In the genomic region with DNA sequence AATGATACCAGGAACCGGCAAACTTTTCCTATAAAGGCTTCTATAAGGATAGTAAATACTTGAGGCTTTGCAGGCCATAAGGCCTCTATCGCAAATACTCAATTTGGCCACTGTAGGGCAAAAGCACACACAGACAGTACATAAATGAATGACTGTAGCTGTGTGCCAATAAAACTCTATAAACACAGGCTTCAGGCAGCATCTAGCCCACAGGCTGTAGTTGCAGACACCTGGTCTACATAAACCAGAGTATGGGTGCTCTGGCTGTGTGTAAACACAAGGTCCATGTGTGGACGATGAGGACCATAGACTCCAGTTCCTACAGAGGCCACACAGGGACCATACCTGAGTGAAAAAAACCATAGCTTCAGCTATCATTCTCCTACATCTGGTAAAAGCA, we compare ENCODE assay signal across 10 cellular contexts. TPM values are rescaled to one million over a fixed set of nuclear protein-coding genes. Genes with fewer than 3 reads are reported as not detected.
DNase-seq lines count a peak whose midpoint lies in the region; ATAC-seq and TF ChIP-seq lines count a peak whose summit lies in the region.
"Had no signal": no experiment of that assay in that cellular context is flagged by ENCODE, and none has a peak within 500 bp of the region (broad histone marks: within the 10 kb centered on the region; RNA-seq: fewer than 3 reads in every experiment).

No MANE protein-coding gene starts in this region.

- CTCF ChIA-PET in T-cell (lab: Charles Lee): interaction anchor here in 1 of 2 donors (0.5 kb wide), 1 partner anchor 76 kb away, joined by 3 read pairs; no protein-coding TSS in a partner anchor

- no peak for TF ChIP-seq POLR2A in spleen (IDR thresholded peaks at IDR 0.05)

- H3K27ac Mint-ChIP-seq in T-cell: peak overlapping the region; percentile 28 to 49

- DNase-seq in DMS 273 (lab: John Stamatoyannopoulos, UW; ENCODE audit: unreplicated experiment): peak; percentile 17
- DNase-seq in DMS 273 treated with DMSO at 0.1 percent for 48 hours (lab: John Stamatoyannopoulos, UW): no peak
- DNase-seq in T-cell: no peak
- no peak for DNase-seq in spleen
- DNase-seq in activated CD8-positive, alpha-beta memory T cell treated with anti-CD3 and anti-CD28 coated beads, Interleukin-2, amount 50 U/mL, for 4 hours: no peak
- DNase-seq in brain microvascular endothelial cell: no peak
- DNase-seq: hippocampal formation had no signal

- no peak overlapping the region for H3K27ac ChIP-seq in iPS-20b (ENCODE audit: low read length)
- H3K27ac ChIP-seq in spleen: peak overlapping the region in 6 of 8 donors; percentile 31 to 76 (median 65)
- H3K27ac ChIP-seq in brain microvascular endothelial cell: no peak overlapping the region
- H3K27ac ChIP-seq: KMS-11 had no signal

- TF ChIP-seq CTCF in spleen (IDR thresholded peaks at IDR 0.05 in 8 of 11, conservative IDR thresholded peaks at IDR 0.05 in 3 of 11) (no peak), brain microvascular endothelial cell (IDR thresholded peaks at IDR 0.05; ENCODE audit: low read depth, low read length, missing control alignments) (no peak)

- 81 to 98% (median 85%) methylated on average over 3 of the region's 3 CpGs for WGBS in spleen, 5 donors

- intact Hi-C loops in spleen (cut with DNase I; ENCODE audit: low total_unique reads): no loop called here

- ATAC-seq in T-cell (replicated peaks in 1 of 4): no peak
- ATAC-seq in HG02870 (IDR thresholded peaks at IDR 0.05; ENCODE audit: unreplicated experiment): no peak

- H3K9me3 ChIP-seq in iPS-20b (ENCODE audit: insufficient read depth, low read depth, low read length) (no peaks in the 10 kb centered on the region), spleen (no peaks in the 10 kb centered on the region)

- peaks cover 35% of the 10 kb centered on the region for H3K36me3 Mint-ChIP-seq in T-cell

- peaks cover 14 to 27% (median 24%) of the 10 kb centered on the region in 3 donors for H3K4me1 Mint-ChIP-seq in T-cell

- 0 out of 2 replicates have a peak overlapping the region, but pooled peaks have one; percentile 1 for H3K9ac ChIP-seq in iPS-20b (ENCODE audit: low read depth, low read length)
- H3K9ac ChIP-seq: KMS-11 had no signal

- in situ Hi-C loops in brain microvascular endothelial cell (cut with HindIII; ENCODE audit: low pct_ligation_motif_present, low sequenced_read_pairs): no loop called here

- H3K4me1 ChIP-seq in iPS-20b (ENCODE audit: insufficient read depth, low read length): peaks cover 18% of the 10 kb centered on the region
- peaks cover 4 to 40% (median 25%) of the 10 kb centered on the region in 6 donors for H3K4me1 ChIP-seq in spleen

- H3K4me3 ChIP-seq in iPS-20b (ENCODE audit: low read length): no peak overlapping the region
- H3K4me3 ChIP-seq in spleen: no peak overlapping the region
- no peak overlapping the region for H3K4me3 ChIP-seq in brain microvascular endothelial cell (ENCODE audit: low read depth, low read length)

- no peaks in the 10 kb centered on the region for H3K27me3 Mint-ChIP-seq in T-cell

- H3K4me3 Mint-ChIP-seq in T-cell: no peak overlapping the region

- H3K9me3 Mint-ChIP-seq in T-cell: no peaks in the 10 kb centered on the region

- H3K27me3 ChIP-seq in iPS-20b (ENCODE audit: insufficient read depth, low read length) (no peaks in the 10 kb centered on the region), spleen (replicated peaks in 1 of 7) (no peaks in the 10 kb centered on the region), brain microvascular endothelial cell (replicated peaks) (no peaks in the 10 kb centered on the region)

- POLR2A ChIA-PET in T-cell (lab: Charles Lee): interaction anchor here in 1 of 2 donors (0.6 kb wide), 1 partner anchor 32 kb away, joined by 3 read pairs; no protein-coding TSS in a partner anchor

- peaks cover 94% of the 10 kb centered on the region for H3K36me3 ChIP-seq in iPS-20b (ENCODE audit: insufficient read depth, low read depth, low read length)
- H3K36me3 ChIP-seq in spleen: peaks cover 0 to 99% (median 42%) of the 10 kb centered on the region in 6 donors
- peaks cover 61% of the 10 kb centered on the region for H3K36me3 ChIP-seq in brain microvascular endothelial cell (replicated peaks)

RNA-seq across cellular contexts. Expression of a gene that starts 52.2 kb away (rescaled TPM):
- 10 to 100 TPM; 39.6 to 68.9 (median 43.6) TPM for total RNA-seq in T-cell
- 10 to 100 TPM; 30.3 to 64.0 (median 56.0) TPM for total RNA-seq in spleen
- 10 to 100 TPM; 12.5 to 16.8 (median 15.6) TPM for polyA plus RNA-seq in spleen

Comparison
In these comparisons a context has a peak if more than half of its experiments do, and no peak if none do; other contexts are left out.
1. H3K27ac ChIP-seq: peak in spleen (6 of 8); none in iPS-20b (single experiment) and brain microvascular endothelial cell (single experiment).